Comparison of ENCODE assay signal across 8 cellular contexts in genomic region chr13:30463820-30464495, GRCh38. TPM values are rescaled to one million over a fixed set of nuclear protein-coding genes. Genes with fewer than 3 reads are reported as not detected.
DNase-seq lines count a peak whose midpoint lies in the region; ATAC-seq and TF ChIP-seq lines count a peak whose summit lies in the region.

No MANE protein-coding gene starts in this region.

- TF ChIP-seq CTCF in Caco-2 (IDR thresholded peaks at IDR 0.05; ENCODE audit: insufficient read depth in 1 of 2, low read depth in 1 of 2, low read length in 1 of 2, severe bottlenecking in 1 of 2, unreplicated experiment in 1 of 2), result no peak
- TF ChIP-seq CTCF in GM20000 (IDR thresholded peaks at IDR 0.05; ENCODE audit: extremely low read depth, missing control alignments), result no peak
- TF ChIP-seq CTCF in activated B cell treated with CpG ODN at 0.5 μM for 24 hours (IDR thresholded peaks at IDR 0.05), result no peak
- TF ChIP-seq CTCF in cardiac fibroblast (IDR thresholded peaks at IDR 0.05; ENCODE audit: low read depth, low read length), result no peak

- H3K4me1 ChIP-seq in Caco-2, result peaks cover 12% of the 10 kb centered on the region

- DNase-seq in Caco-2 (no peak), GM20000 (ENCODE audit: low spot score) (peak; percentile 66), HuH-7.5 (ENCODE audit: low spot score) (peak; percentile 11), activated B cell treated with CpG ODN at 0.5 μM for 24 hours (no peak), cardiac fibroblast (ENCODE audit: low read depth in 2 of 2) (peak; percentile 72 to 78), kidney tubule cell (ENCODE audit: low spot score) (peak; percentile 71), DMS79 (lab: John Stamatoyannopoulos, UW) (no peak)
- DNase-seq in stimulated activated CD4-positive, alpha-beta T cell treated with anti-CD3 and anti-CD28 coated beads, Interleukin-15, amount 100 ng/mL, for 48 hours (ENCODE audit: low read depth in 2 of 2), result peak; percentile 52 to 69

- H3K4me3 Mint-ChIP-seq in Caco-2 (ENCODE audit: unreplicated experiment) (peak overlapping the region; percentile 91), activated B cell treated with CpG ODN at 0.5 μM for 24 hours (peak overlapping the region; percentile 93)

- H3K27ac Mint-ChIP-seq in Caco-2 (ENCODE audit: unreplicated experiment), result peak overlapping the region; percentile 96
- peak overlapping the region; percentile 98 for H3K27ac Mint-ChIP-seq in activated B cell treated with CpG ODN at 0.5 μM for 24 hours

- ATAC-seq in activated B cell treated with CpG ODN at 0.5 μM for 24 hours (ENCODE audit: low read depth), result peak; percentile 16

- H3K27me3 Mint-ChIP-seq in Caco-2 (ENCODE audit: insufficient read depth, unreplicated experiment), result peaks cover 2% of the 10 kb centered on the region
- peaks cover 3% of the 10 kb centered on the region for H3K27me3 Mint-ChIP-seq in activated B cell treated with CpG ODN at 0.5 μM for 24 hours

- intact Hi-C loops in Caco-2 (cut with micrococcal nuclease; ENCODE audit: unreplicated experiment) (loop anchor here (10.0 kb wide), 2 partner anchors 159 to 341 kb away; partner anchors contain the start of gene KATNAL1), activated B cell treated with CpG ODN at 0.5 μM for 24 hours (cut with micrococcal nuclease) (loop anchor here (1.0 to 10.0 kb wide), 11 partner anchors 20 to 869 kb away; partner anchors contain the start of genes ALOX5AP, SLC7A1 and USPL1)

- H3K9me3 ChIP-seq in Caco-2, result no peaks in the 10 kb centered on the region

- peaks cover 56% of the 10 kb centered on the region for H3K36me3 Mint-ChIP-seq in Caco-2 (ENCODE audit: insufficient read depth, unreplicated experiment)
- H3K36me3 Mint-ChIP-seq in activated B cell treated with CpG ODN at 0.5 μM for 24 hours (ENCODE audit: low read depth), result peaks cover 40% of the 10 kb centered on the region

- POLR2A ChIA-PET in Caco-2 (lab: Charles Lee), result interaction anchor here (0.5 kb wide), 1 partner anchor 502 kb away, joined by 3 read pairs; no protein-coding TSS in a partner anchor
- POLR2A ChIA-PET in activated B cell treated with CpG ODN at 0.5 μM for 24 hours (lab: Charles Lee), result interaction anchor here (0.6 to 3.8 kb wide), 25 partner anchors 11 to 349 kb away, joined by 3 to 95 read pairs (median 5); partner anchors contain the start of genes KATNAL1, UBE2L5 and USPL1

- peaks cover 1% of the 10 kb centered on the region; the same call in 1 of the 2 replicates for H3K36me3 ChIP-seq in Caco-2 (ENCODE audit: control insufficient read depth, insufficient read depth, low read length)

- no peaks in the 10 kb centered on the region for H3K4me1 Mint-ChIP-seq in Caco-2 (ENCODE audit: low read depth, unreplicated experiment)
- peaks cover 48% of the 10 kb centered on the region for H3K4me1 Mint-ChIP-seq in activated B cell treated with CpG ODN at 0.5 μM for 24 hours

- CTCF ChIA-PET in Caco-2 (lab: Charles Lee) (no interaction called here), activated B cell treated with CpG ODN at 0.5 μM for 24 hours (lab: Charles Lee) (interaction anchor here (0.7 to 1.0 kb wide), 4 partner anchors 20 to 332 kb away, joined by 3 to 6 read pairs (median 4); no protein-coding TSS in a partner anchor)

- H3K27me3 ChIP-seq in Caco-2 (replicated peaks; ENCODE audit: control insufficient read depth, insufficient read depth, low read length), result no peaks in the 10 kb centered on the region

- H3K4me3 ChIP-seq in Caco-2 (ENCODE audit: low read depth, low read length) (peak overlapping the region; percentile 52), cardiac fibroblast (replicated peaks in 1 of 2; ENCODE audit: low read depth in 2 of 2, low read length in 2 of 2) (peak overlapping the region; percentile 60 to 65)

- H3K9me3 Mint-ChIP-seq in Caco-2 (ENCODE audit: unreplicated experiment) (no peaks in the 10 kb centered on the region), activated B cell treated with CpG ODN at 0.5 μM for 24 hours (no peaks in the 10 kb centered on the region)

- no TSS peak for BruUV-seq in Caco-2 (replicated peaks; lab: Mats Ljungman, UMichigan)

RNA-seq across cellular contexts. Expression of gene HMGB1, which starts 1.8 kb away (rescaled TPM):
- 569 and 598 TPM in 2 replicates for total RNA-seq in Caco-2 (2022)
- total RNA-seq in activated B cell treated with CpG ODN at 0.5 μM for 24 hours, result 338 and 354 TPM in 2 replicates

RNA-seq across cellular contexts. Expression of gene UBE2L5, which starts 41.7 kb away (rescaled TPM):
- total RNA-seq in Caco-2 (2022), result not detected in 2 replicates
- total RNA-seq in activated B cell treated with CpG ODN at 0.5 μM for 24 hours, result 0.24 and 0.42 TPM in 2 replicates

Comparison
In these comparisons a context has a peak if more than half of its experiments do, and no peak if none do; other contexts are left out.
1. DNase-seq: peak in GM20000 (single experiment), HuH-7.5 (single experiment), cardiac fibroblast (2 of 2), kidney tubule cell (single experiment) and stimulated activated CD4-positive, alpha-beta T cell treated with anti-CD3 and anti-CD28 coated beads, Interleukin-15, amount 100 ng/mL, for 48 hours (2 of 2); none in Caco-2 (0 of 2), activated B cell treated with CpG ODN at 0.5 μM for 24 hours (single experiment) and DMS79 (single experiment).